In genomic region chr12:131994589-131994988, GRCh38 we compare ENCODE assay signal across 19 cellular contexts. TPM values are rescaled to one million over a fixed set of nuclear protein-coding genes. Genes with fewer than 3 reads are reported as not detected.
DNase-seq lines count a peak whose midpoint lies in the region; ATAC-seq and FAIRE-seq lines count a peak whose summit lies in the region.
"Had no signal": no experiment of that assay in that cellular context is flagged by ENCODE, and none has a peak within 500 bp of the region (broad histone marks: within the 10 kb centered on the region; RNA-seq: fewer than 3 reads in every experiment).

No MANE protein-coding gene starts in this region.

- ATAC-seq in GM21390 (IDR thresholded peaks at IDR 0.05; ENCODE audit: unreplicated experiment) (peak; percentile 86), HG03045 (IDR thresholded peaks at IDR 0.05; ENCODE audit: unreplicated experiment) (peak; percentile 52)
- ATAC-seq in activated T-helper 17 cell treated with anti-CD3 and anti-CD28 coated beads, Interleukin-2, amount 50 U/mL, for 72 hours (replicated peaks): no peak
- ATAC-seq: body of pancreas, upper lobe of right lung had no signal

- H3K27me3 Mint-ChIP-seq in activated CD4-positive, alpha-beta memory T cell treated with anti-CD3 and anti-CD28 coated beads for 36 hours: no peaks in the 10 kb centered on the region
- H3K27me3 Mint-ChIP-seq in activated CD4-positive, alpha-beta memory T cell treated with anti-CD3 and anti-CD28 coated beads, Interleukin-2, amount 10 ng/mL, durations not matched to agents 7 days and 5 days: no peaks in the 10 kb centered on the region
- H3K27me3 Mint-ChIP-seq in activated T-helper 17 cell treated with anti-CD3 and anti-CD28 coated beads, Interleukin-2, amount 50 U/mL, for 72 hours: no peaks in the 10 kb centered on the region
- H3K27me3 Mint-ChIP-seq: CD8-positive, alpha-beta memory T cell; progenitor cell of endocrine pancreas had no signal

- DNase-seq in activated CD4-positive, alpha-beta memory T cell treated with anti-CD3 and anti-CD28 coated beads for 36 hours: no peak
- no peak for DNase-seq in activated CD4-positive, alpha-beta memory T cell treated with anti-CD3 and anti-CD28 coated beads, Interleukin-2, amount 10 ng/mL, durations not matched to agents 7 days and 5 days
- DNase-seq in HTR-8/SVneo (ENCODE audit: insufficient read length, low spot score): no peak
- DNase-seq in effector CD8-positive, alpha-beta T cell (lab: John Stamatoyannopoulos, UW): no peak
- DNase-seq in central memory CD4-positive, alpha-beta T cell: no peak
- DNase-seq: activated CD4-positive, alpha-beta T cell treated with anti-CD3 and anti-CD28 coated beads for 4 hours; body of pancreas; CD8-positive, alpha-beta memory T cell; IMR-90; NCI-H1105 treated with DMSO at 0.1 percent for 48 hours; upper lobe of right lung had no signal

- H3K4me3 Mint-ChIP-seq in activated CD4-positive, alpha-beta memory T cell treated with anti-CD3 and anti-CD28 coated beads for 36 hours: no peak overlapping the region
- no peak overlapping the region for H3K4me3 Mint-ChIP-seq in activated CD4-positive, alpha-beta memory T cell treated with anti-CD3 and anti-CD28 coated beads, Interleukin-2, amount 10 ng/mL, durations not matched to agents 7 days and 5 days
- H3K4me3 Mint-ChIP-seq in activated T-helper 17 cell treated with anti-CD3 and anti-CD28 coated beads, Interleukin-2, amount 50 U/mL, for 72 hours: no peak overlapping the region
- H3K4me3 Mint-ChIP-seq: CD8-positive, alpha-beta memory T cell; T-helper 1 cell treated with Interleukin-12 subunit alpha and Interleukin-12 subunit beta and Interleukin-4 antibody, amounts not matched to agents 30 μg/mL and 1 μg/mL, for 36 hours had no signal

- intact Hi-C loops in activated CD4-positive, alpha-beta memory T cell treated with anti-CD3 and anti-CD28 coated beads for 36 hours (cut with micrococcal nuclease): no loop called here

- CTCF ChIA-PET in activated CD4-positive, alpha-beta memory T cell treated with anti-CD3 and anti-CD28 coated beads for 36 hours (lab: Charles Lee): no interaction called here
- CTCF ChIA-PET in activated CD4-positive, alpha-beta memory T cell treated with anti-CD3 and anti-CD28 coated beads, Interleukin-2, amount 10 ng/mL, durations not matched to agents 7 days and 5 days (lab: Charles Lee): no interaction called here

- no peak for FAIRE-seq in HTR-8/SVneo (lab: Jason Lieb, UNC)
- FAIRE-seq: frontal cortex, G401.6, keratinocyte had no signal

- no peaks in the 10 kb centered on the region for H3K4me1 Mint-ChIP-seq in activated CD4-positive, alpha-beta memory T cell treated with anti-CD3 and anti-CD28 coated beads for 36 hours (ENCODE audit: low read depth)
- no peaks in the 10 kb centered on the region for H3K4me1 Mint-ChIP-seq in activated CD4-positive, alpha-beta memory T cell treated with anti-CD3 and anti-CD28 coated beads, Interleukin-2, amount 10 ng/mL, durations not matched to agents 7 days and 5 days
- no peaks in the 10 kb centered on the region for H3K4me1 Mint-ChIP-seq in activated T-helper 17 cell treated with anti-CD3 and anti-CD28 coated beads, Interleukin-2, amount 50 U/mL, for 72 hours

- H3K9me3 Mint-ChIP-seq in activated CD4-positive, alpha-beta memory T cell treated with anti-CD3 and anti-CD28 coated beads for 36 hours: no peaks in the 10 kb centered on the region
- H3K9me3 Mint-ChIP-seq in activated CD4-positive, alpha-beta memory T cell treated with anti-CD3 and anti-CD28 coated beads, Interleukin-2, amount 10 ng/mL, durations not matched to agents 7 days and 5 days: no peaks in the 10 kb centered on the region
- H3K9me3 Mint-ChIP-seq in activated T-helper 17 cell treated with anti-CD3 and anti-CD28 coated beads, Interleukin-2, amount 50 U/mL, for 72 hours: no peaks in the 10 kb centered on the region
- H3K9me3 Mint-ChIP-seq: CD8-positive, alpha-beta memory T cell; T-helper 1 cell treated with Interleukin-12 subunit alpha and Interleukin-12 subunit beta and Interleukin-4 antibody, amounts not matched to agents 30 μg/mL and 1 μg/mL, for 36 hours had no signal

- POLR2A ChIA-PET in activated CD4-positive, alpha-beta memory T cell treated with anti-CD3 and anti-CD28 coated beads for 36 hours (lab: Charles Lee): no interaction called here
- POLR2A ChIA-PET in activated CD4-positive, alpha-beta memory T cell treated with anti-CD3 and anti-CD28 coated beads, Interleukin-2, amount 10 ng/mL, durations not matched to agents 7 days and 5 days (lab: Charles Lee): no interaction called here

- peaks cover 34% of the 10 kb centered on the region for H3K36me3 Mint-ChIP-seq in activated CD4-positive, alpha-beta memory T cell treated with anti-CD3 and anti-CD28 coated beads for 36 hours
- peaks cover 40% of the 10 kb centered on the region for H3K36me3 Mint-ChIP-seq in activated CD4-positive, alpha-beta memory T cell treated with anti-CD3 and anti-CD28 coated beads, Interleukin-2, amount 10 ng/mL, durations not matched to agents 7 days and 5 days (ENCODE audit: low read depth)
- H3K36me3 Mint-ChIP-seq in activated T-helper 17 cell treated with anti-CD3 and anti-CD28 coated beads, Interleukin-2, amount 50 U/mL, for 72 hours (ENCODE audit: low read depth): peaks cover 88% of the 10 kb centered on the region

- peak overlapping the region; percentile 5 for H3K27ac Mint-ChIP-seq in activated CD4-positive, alpha-beta memory T cell treated with anti-CD3 and anti-CD28 coated beads for 36 hours
- H3K27ac Mint-ChIP-seq in activated CD4-positive, alpha-beta memory T cell treated with anti-CD3 and anti-CD28 coated beads, Interleukin-2, amount 10 ng/mL, durations not matched to agents 7 days and 5 days: no peak overlapping the region
- H3K27ac Mint-ChIP-seq in activated T-helper 17 cell treated with anti-CD3 and anti-CD28 coated beads, Interleukin-2, amount 50 U/mL, for 72 hours: peak overlapping the region; percentile 61
- H3K27ac Mint-ChIP-seq: progenitor cell of endocrine pancreas; T-helper 1 cell treated with Interleukin-12 subunit alpha and Interleukin-12 subunit beta and Interleukin-4 antibody, amounts not matched to agents 30 μg/mL and 1 μg/mL, for 36 hours had no signal

RNA-seq across cellular contexts. Expression of gene EP400, which starts 44.8 kb away (rescaled TPM):
- total RNA-seq in activated CD4-positive, alpha-beta memory T cell treated with anti-CD3 and anti-CD28 coated beads for 36 hours: 10 to 100 TPM; 39.9 to 45.5 TPM
- 10 to 100 TPM; 42.2 to 43.4 TPM for total RNA-seq in activated CD4-positive, alpha-beta memory T cell treated with anti-CD3 and anti-CD28 coated beads, Interleukin-2, amount 10 ng/mL, durations not matched to agents 7 days and 5 days
- total RNA-seq in activated T-helper 17 cell treated with anti-CD3 and anti-CD28 coated beads, Interleukin-2, amount 50 U/mL, for 72 hours: 10 to 100 TPM; 47.1 to 60.0 TPM
